ENCODE assay signal across 1 cellular context in genomic region chr3:128481438-128481942, GRCh38.
A peak's percentile ranks its signal among the peaks of the same experiment; 100 is the strongest.
TF ChIP-seq lines count a peak whose summit lies in the region.

No MANE protein-coding gene starts in this region.

TF ChIP-seq in K562, 482 proteins besides CTCF, POLR2A, EP300 and RAD21:
- TF ChIP-seq PTTG1 (tag; IDR thresholded peaks at IDR 0.05; ENCODE audit: low read depth) = no peak
- no peak for TF ChIP-seq NELFE (IDR thresholded peaks at IDR 0.05; ENCODE audit: insufficient read depth, insufficient read length)
- TF ChIP-seq RBFOX2 (IDR thresholded peaks at IDR 0.05; ENCODE audit: low read depth, low read length) = peak; percentile 73
- no peak for TF ChIP-seq NFYB (IDR thresholded peaks at IDR 0.05; ENCODE audit: extremely low read depth, insufficient read length)
- TF ChIP-seq ZSCAN32 (CRISPR knock-in tag; IDR thresholded peaks at IDR 0.05) = no peak
- no peak for TF ChIP-seq ZNF639 (CRISPR knock-in tag; conservative IDR thresholded peaks at IDR 0.05 in 1 of 2, IDR thresholded peaks at IDR 0.05 in 1 of 2)
- no peak for TF ChIP-seq TFAM (CRISPR knock-in tag; conservative IDR thresholded peaks at IDR 0.05)
- TF ChIP-seq RBM22 (IDR thresholded peaks at IDR 0.05; ENCODE audit: low read depth, low read length, poor library complexity, severe bottlenecking) = peak; percentile 78
- peak; percentile 28; the same call in 1 of the 2 replicates for TF ChIP-seq ZNF511 (CRISPR knock-in tag; IDR thresholded peaks at IDR 0.05)
- peak; percentile 62; the same call in 1 of the 2 replicates for TF ChIP-seq ZNF740 (CRISPR knock-in tag; IDR thresholded peaks at IDR 0.05)
- no peak for TF ChIP-seq ZNF740 (tag; IDR thresholded peaks at IDR 0.05)
- no peak for TF ChIP-seq MNT (conservative IDR thresholded peaks at IDR 0.05)
- peak; percentile 67; the same call in 1 of the 2 replicates for TF ChIP-seq POLR2AphosphoS2 (IDR thresholded peaks at IDR 0.05; ENCODE audit: low read length)
- TF ChIP-seq POLR2G (IDR thresholded peaks at IDR 0.05; ENCODE audit: low read depth, low read length) = peak; percentile 75
- TF ChIP-seq ADNP (tag; IDR thresholded peaks at IDR 0.05) = no peak
